Comparison of ENCODE assay signal across 7 cellular contexts in the genomic region with DNA sequence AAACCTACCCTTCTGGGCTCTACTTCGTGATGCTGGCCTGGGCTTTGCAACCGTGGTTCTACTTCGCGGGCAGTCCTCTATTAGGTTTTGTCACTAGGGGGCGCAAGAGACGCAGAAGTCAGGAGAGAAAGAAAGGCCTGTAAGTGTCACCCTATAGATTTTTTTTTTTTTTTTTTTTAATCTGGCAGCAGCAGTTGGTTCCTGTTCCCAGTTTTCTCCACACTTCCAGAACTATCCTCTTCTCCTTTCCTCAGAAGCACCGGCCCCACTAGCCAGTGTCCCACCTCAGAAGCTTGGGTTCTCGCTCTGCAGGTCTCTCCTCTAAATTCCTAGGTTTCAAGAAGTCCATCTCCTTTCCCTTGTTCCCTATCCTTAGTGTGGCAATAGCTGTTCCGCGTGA. TPM values are rescaled to one million over a fixed set of nuclear protein-coding genes. Genes with fewer than 3 reads are reported as not detected.
DNase-seq lines count a peak whose midpoint lies in the region; ATAC-seq and FAIRE-seq lines count a peak whose summit lies in the region.
"Had no signal": no experiment of that assay in that cellular context is flagged by ENCODE, and none has a peak within 500 bp of the region (broad histone marks: within the 10 kb centered on the region; RNA-seq: fewer than 3 reads in every experiment).

No MANE protein-coding gene starts in this region.

- ATAC-seq in activated CD8-positive, alpha-beta memory T cell treated with anti-CD3 and anti-CD28 coated beads, Interleukin-2, amount 10 ng/mL, durations not matched to agents 7 days and 5 days, result peak; percentile 57
- no peak for ATAC-seq in right cardiac atrium

- H3K27me3 ChIP-seq in right cardiac atrium (ENCODE audit: control insufficient read depth, insufficient read depth), result no peaks in the 10 kb centered on the region

- no peak overlapping the region for H3K27ac Mint-ChIP-seq in activated CD8-positive, alpha-beta memory T cell treated with anti-CD3 and anti-CD28 coated beads, Interleukin-2, amount 10 ng/mL, durations not matched to agents 7 days and 5 days

- no peak overlapping the region for H3K4me3 Mint-ChIP-seq in activated CD8-positive, alpha-beta memory T cell treated with anti-CD3 and anti-CD28 coated beads, Interleukin-2, amount 10 ng/mL, durations not matched to agents 7 days and 5 days
- H3K4me3 Mint-ChIP-seq: central memory CD8-positive, alpha-beta T cell had no signal

- no peaks in the 10 kb centered on the region for H3K4me1 ChIP-seq in right cardiac atrium (ENCODE audit: control insufficient read depth, insufficient read depth, low read length)

- intact Hi-C loops in right cardiac atrium (cut with DNase I), result no loop called here

- H3K27me3 Mint-ChIP-seq in activated CD8-positive, alpha-beta memory T cell treated with anti-CD3 and anti-CD28 coated beads, Interleukin-2, amount 10 ng/mL, durations not matched to agents 7 days and 5 days, result peaks cover 40% of the 10 kb centered on the region

- peaks cover 3% of the 10 kb centered on the region for H3K4me1 Mint-ChIP-seq in activated CD8-positive, alpha-beta memory T cell treated with anti-CD3 and anti-CD28 coated beads, Interleukin-2, amount 10 ng/mL, durations not matched to agents 7 days and 5 days

- no peaks in the 10 kb centered on the region for H3K9me3 ChIP-seq in right cardiac atrium (ENCODE audit: control insufficient read depth, low read length)

- peak; percentile 36 for DNase-seq in NCI-H1105 (lab: John Stamatoyannopoulos, UW)
- DNase-seq in activated CD8-positive, alpha-beta memory T cell treated with anti-CD3 and anti-CD28 coated beads, Interleukin-2, amount 10 ng/mL, durations not matched to agents 7 days and 5 days, result peak; percentile 69
- peak; percentile 66 for DNase-seq in inferior parietal cortex (ENCODE audit: extremely low spot score)
- peak; percentile 68 for DNase-seq in urothelium cell line (ENCODE audit: low spot score)
- DNase-seq in right cardiac atrium, result no peak

- H3K27ac ChIP-seq in right cardiac atrium (ENCODE audit: low read length), result no peak overlapping the region

- H3K9me3 Mint-ChIP-seq in activated CD8-positive, alpha-beta memory T cell treated with anti-CD3 and anti-CD28 coated beads, Interleukin-2, amount 10 ng/mL, durations not matched to agents 7 days and 5 days (ENCODE audit: low read depth), result no peaks in the 10 kb centered on the region
- H3K9me3 Mint-ChIP-seq: central memory CD8-positive, alpha-beta T cell had no signal

- H3K4me3 ChIP-seq in right cardiac atrium (ENCODE audit: low read length), result no peak overlapping the region

- FAIRE-seq in G401.6 (lab: Jason Lieb, UNC) (peak; percentile 63), urothelium cell line (lab: Jason Lieb, UNC) (no peak)

- CTCF ChIA-PET in activated CD8-positive, alpha-beta memory T cell treated with anti-CD3 and anti-CD28 coated beads, Interleukin-2, amount 10 ng/mL, durations not matched to agents 7 days and 5 days (lab: Charles Lee), result interaction anchor here (0.7 to 1.8 kb wide), 17 partner anchors 8 to 692 kb away, joined by 3 to 5 read pairs (median 4); no protein-coding TSS in a partner anchor

- WGBS in right cardiac atrium, result 30% methylated on average over 10 of the region's 10 CpGs

- no peaks in the 10 kb centered on the region for H3K36me3 Mint-ChIP-seq in activated CD8-positive, alpha-beta memory T cell treated with anti-CD3 and anti-CD28 coated beads, Interleukin-2, amount 10 ng/mL, durations not matched to agents 7 days and 5 days

RNA-seq across cellular contexts. Expression of a gene that starts 9.1 kb away (rescaled TPM):
- total RNA-seq in activated CD8-positive, alpha-beta memory T cell treated with anti-CD3 and anti-CD28 coated beads, Interleukin-2, amount 10 ng/mL, durations not matched to agents 7 days and 5 days, result not detected
- total RNA-seq in right cardiac atrium, result not detected
- polyA plus RNA-seq in right cardiac atrium, result not detected

RNA-seq across cellular contexts. Expression of a gene that starts 21.0 kb away (rescaled TPM):
- total RNA-seq in activated CD8-positive, alpha-beta memory T cell treated with anti-CD3 and anti-CD28 coated beads, Interleukin-2, amount 10 ng/mL, durations not matched to agents 7 days and 5 days, result not detected
- total RNA-seq in right cardiac atrium, result not detected
- polyA plus RNA-seq in right cardiac atrium, result not detected

RNA-seq across cellular contexts. Expression of a gene that starts 31.2 kb away (rescaled TPM):
- not detected for total RNA-seq in activated CD8-positive, alpha-beta memory T cell treated with anti-CD3 and anti-CD28 coated beads, Interleukin-2, amount 10 ng/mL, durations not matched to agents 7 days and 5 days
- not detected for total RNA-seq in right cardiac atrium
- polyA plus RNA-seq in right cardiac atrium, result not detected

RNA-seq across cellular contexts. Expression of a gene that starts 31.8 kb away (rescaled TPM):
- not detected for total RNA-seq in activated CD8-positive, alpha-beta memory T cell treated with anti-CD3 and anti-CD28 coated beads, Interleukin-2, amount 10 ng/mL, durations not matched to agents 7 days and 5 days
- not detected for total RNA-seq in right cardiac atrium
- not detected for polyA plus RNA-seq in right cardiac atrium

RNA-seq across cellular contexts. Expression of a gene that starts 40.5 kb away (rescaled TPM):
- total RNA-seq in activated CD8-positive, alpha-beta memory T cell treated with anti-CD3 and anti-CD28 coated beads, Interleukin-2, amount 10 ng/mL, durations not matched to agents 7 days and 5 days, result not detected
- total RNA-seq in right cardiac atrium, result not detected
- not detected for polyA plus RNA-seq in right cardiac atrium

Comparison
In these comparisons a context has a peak if more than half of its experiments do, and no peak if none do; other contexts are left out.
1. DNase-seq: peak in NCI-H1105 (single experiment), activated CD8-positive, alpha-beta memory T cell treated with anti-CD3 and anti-CD28 coated beads, Interleukin-2, amount 10 ng/mL, durations not matched to agents 7 days and 5 days (single experiment), inferior parietal cortex (single experiment) and urothelium cell line (single experiment); none in right cardiac atrium (0 of 3).